Comparison of ENCODE assay signal across 8 cellular contexts in the genomic region with DNA sequence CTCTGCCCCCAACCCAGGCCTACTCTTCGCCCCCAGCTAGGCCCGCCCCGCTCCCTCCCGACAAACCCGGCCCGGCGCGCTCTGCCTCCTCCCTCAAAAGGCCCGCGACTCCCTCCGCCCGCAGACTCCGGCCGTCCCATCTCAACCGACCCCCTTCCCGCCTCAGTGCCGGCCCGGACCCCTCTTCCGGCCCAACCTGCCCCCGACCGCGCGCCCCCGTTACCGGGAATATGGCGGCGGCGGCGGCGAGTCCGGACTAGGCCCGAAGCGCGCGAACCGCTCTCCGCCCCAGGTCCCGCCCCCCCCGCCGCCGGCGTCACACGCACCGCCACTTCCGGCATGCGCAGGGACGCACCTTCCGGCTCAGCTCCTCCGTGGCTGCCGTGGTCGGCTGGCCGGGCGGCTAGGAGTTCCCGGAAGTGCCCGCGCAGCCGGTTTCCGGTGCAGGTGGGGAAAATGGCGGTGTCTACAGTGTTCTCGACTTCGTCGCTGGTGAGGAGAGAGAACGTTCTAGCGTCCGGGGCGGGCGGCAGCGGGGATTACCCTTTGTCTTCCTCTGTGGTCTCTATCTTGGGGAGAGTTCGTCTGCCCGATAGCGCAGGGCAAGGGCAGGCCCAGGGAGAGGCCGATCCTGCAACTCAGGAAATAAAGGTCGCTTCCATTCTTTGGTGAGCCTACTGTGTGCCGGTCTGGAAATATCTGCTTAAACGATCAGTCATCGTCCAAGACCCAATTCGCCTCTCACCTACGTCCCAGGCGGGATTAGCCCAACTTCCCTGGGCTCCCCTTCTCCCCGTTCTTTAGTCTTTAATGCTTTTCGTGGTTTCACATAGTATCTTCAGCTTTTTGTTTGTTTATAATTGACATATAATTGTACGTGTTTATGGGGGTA. TPM values are rescaled to one million over a fixed set of nuclear protein-coding genes. Genes with fewer than 3 reads are reported as not detected.
A peak's percentile ranks its signal among the peaks of the same experiment; 100 is the strongest.
DNase-seq lines count a peak whose midpoint lies in the region; ATAC-seq and TF ChIP-seq lines count a peak whose summit lies in the region.

Gene CPSF7, minus strand, starts transcription at position 285 of the 892 bp plus-strand sequence. CDS start 740 bp downstream, outside the sequence.
Gene SDHAF2, plus strand, starts transcription at position 434 of the 892 bp plus-strand sequence. Its CDS starts 23 bp downstream, at position 457.

- peak within 1 kb of the TSS; percentile 91 for H3K4me3 ChIP-seq in AG10803 (ENCODE audit: low read length)

- no peak for TF ChIP-seq CTCF in AG10803 (conservative IDR thresholded peaks at IDR 0.05; ENCODE audit: low read length)

- DNase-seq in AG10803 (ENCODE audit: low read depth) (peak; percentile 95), NCI-H460 (ENCODE audit: extremely low read depth, low read depth) (peak; percentile 86), cerebellar cortex (ENCODE audit: low spot score) (peak; percentile 93), islet precursor cell (peak; percentile 98)
- peak; percentile 97 for DNase-seq in activated CD4-positive, CD25-positive, alpha-beta regulatory T cell treated with anti-CD3 and anti-CD28 coated beads, Interleukin-2, amount 50 U/mL, for 72 hours
- peak; percentile 98 for DNase-seq in stimulated activated CD4-positive, alpha-beta T cell treated with anti-CD3 and anti-CD28 coated beads, Interleukin-12 subunit alpha, Interleukin-12 subunit beta, amount 100 ng/mL, for 4 hours

- peak; percentile 96 for ATAC-seq in GM19043 (IDR thresholded peaks at IDR 0.05; ENCODE audit: low read depth, unreplicated experiment)
- ATAC-seq in HG03354 (IDR thresholded peaks at IDR 0.05; ENCODE audit: poor library complexity, severe bottlenecking, unreplicated experiment), result peak; percentile 83

RNA-seq across cellular contexts. Expression of gene CPSF7, which starts in this region (rescaled TPM):
- 36.6 and 42.5 TPM in 2 replicates for total RNA-seq in NCI-H460 (2014; rRNA removed; shearing (Covaris generic))
- 74.9 and 75.2 TPM in 2 replicates for polyA plus RNA-seq in NCI-H460 (2014; cell fraction: nucleus; rRNA removed)

RNA-seq across cellular contexts. Expression of gene SDHAF2, which starts in this region (rescaled TPM):
- total RNA-seq in NCI-H460 (2014; rRNA removed; shearing (Covaris generic)), result 18.1 and 29.4 TPM in 2 replicates
- 23.3 and 40.1 TPM in 2 replicates for polyA plus RNA-seq in NCI-H460 (2014; cell fraction: nucleus; rRNA removed)

Comparison
In these comparisons a context has a peak if more than half of its experiments do, and no peak if none do; other contexts are left out.
1. Peak in every context shown above with its lines: DNase-seq, ATAC-seq and H3K4me3 ChIP-seq.